In genomic region chr9:133615101-133615896, GRCh38 we compare ENCODE assay signal across 20 cellular contexts. TPM values are rescaled to one million over a fixed set of nuclear protein-coding genes. Genes with fewer than 3 reads are reported as not detected.
DNase-seq lines count a peak whose midpoint lies in the region; FAIRE-seq and TF ChIP-seq lines count a peak whose summit lies in the region.
"Had no signal": no experiment of that assay in that cellular context is flagged by ENCODE, and none has a peak within 500 bp of the region (broad histone marks: within the 10 kb centered on the region; RNA-seq: fewer than 3 reads in every experiment).

No MANE protein-coding gene starts in this region.

- H4K5ac ChIP-seq in H1 (ENCODE audit: insufficient read length, low read depth, low read length): no peak overlapping the region

- TF ChIP-seq CTCF in BE2C (IDR thresholded peaks at IDR 0.05; ENCODE audit: low read depth, low read length) (no peak), H1 (IDR thresholded peaks at IDR 0.05; ENCODE audit: control extremely low read depth in 1 of 3, insufficient read depth in 1 of 3, low read depth in 1 of 3, low read length in 3 of 3) (no peak)

- no peak overlapping the region for H4K91ac ChIP-seq in H1 (replicated peaks; ENCODE audit: insufficient read length, low read length)

- no peak overlapping the region for H2BK15ac ChIP-seq in H1 (ENCODE audit: low read length)

- no peak overlapping the region for H3K27ac ChIP-seq in H1 (ENCODE audit: low read depth, low read length)

- no peaks in the 10 kb centered on the region for H3K36me3 ChIP-seq in BE2C
- no peaks in the 10 kb centered on the region for H3K36me3 ChIP-seq in H1 (ENCODE audit: control insufficient read depth in 2 of 4, insufficient read depth in 4 of 4, low read length in 3 of 4)
- H3K36me3 ChIP-seq: HAP-1 had no signal

- no peak overlapping the region for H2BK5ac ChIP-seq in H1 (ENCODE audit: low read depth, low read length)

- H4K20me1 ChIP-seq in H1 (replicated peaks in 1 of 2; ENCODE audit: control insufficient read depth in 1 of 2, insufficient read depth in 2 of 2, low read length in 2 of 2): no peaks in the 10 kb centered on the region

- no peaks in the 10 kb centered on the region for H3K36me3 Mint-ChIP-seq in activated naive CD8-positive, alpha-beta T cell treated with anti-CD3 and anti-CD28 coated beads for 36 hours
- H3K36me3 Mint-ChIP-seq: CD8-positive, alpha-beta memory T cell had no signal

- H3K27ac Mint-ChIP-seq in activated naive CD8-positive, alpha-beta T cell treated with anti-CD3 and anti-CD28 coated beads for 36 hours: no peak overlapping the region
- H3K27ac Mint-ChIP-seq: T-helper 17 cell had no signal

- H3K4me3 ChIP-seq in BE2C (ENCODE audit: low read depth, low read length): no peak overlapping the region
- no peak overlapping the region for H3K4me3 ChIP-seq in H1 (ENCODE audit: extremely low read depth in 1 of 4, insufficient read depth in 2 of 4, low read depth in 3 of 4, low read length in 4 of 4)
- H3K4me3 ChIP-seq: HAP-1 had no signal

- no peak overlapping the region for H3K4me3 Mint-ChIP-seq in activated naive CD8-positive, alpha-beta T cell treated with anti-CD3 and anti-CD28 coated beads for 36 hours
- H3K4me3 Mint-ChIP-seq: CD8-positive, alpha-beta memory T cell had no signal

- no peak overlapping the region for H3K9ac ChIP-seq in H1 (replicated peaks in 1 of 4; ENCODE audit: extremely low read depth in 1 of 4, low read depth in 3 of 4, low read length in 3 of 4)

- H2AK5ac ChIP-seq in H1 (ENCODE audit: low read depth, low read length): no peak overlapping the region

- WGBS in H1 (ENCODE audit: extremely low coverage in 1 of 2, insufficient coverage in 1 of 2, insufficient read length in 1 of 2, insufficient replicate concordance in 2 of 2, low coverage in 1 of 2, low lambda C conversion rate in 2 of 2, missing lambda C conversion rate in 1 of 2), 2 experiments: 81% methylated on average over 25 of the region's 31 CpGs; no CpG with 5 or more reads in 1 of the 2 experiments

- peaks cover 15% of the 10 kb centered on the region for H3K27me3 Mint-ChIP-seq in activated naive CD8-positive, alpha-beta T cell treated with anti-CD3 and anti-CD28 coated beads for 36 hours

- no peak overlapping the region for H3K14ac ChIP-seq in H1 (ENCODE audit: insufficient read length)

- POLR2A ChIA-PET in H1 (lab: Charles Lee; ENCODE audit: partially characterized antibody): interaction anchor here (1.0 to 1.5 kb wide), 3 partner anchors 18 to 273 kb away, joined by 3 read pairs; no protein-coding TSS in a partner anchor

- H3K9me3 ChIP-seq in BE2C (no peaks in the 10 kb centered on the region), H1 (ENCODE audit: insufficient read depth in 2 of 2, low read depth in 1 of 2, low read length in 1 of 2) (no peaks in the 10 kb centered on the region)
- H3K9me3 ChIP-seq: HAP-1 had no signal

- no peak overlapping the region for H3K18ac ChIP-seq in H1 (ENCODE audit: extremely low read depth, low read length)

- H4K8ac ChIP-seq in H1 (ENCODE audit: extremely low read depth, insufficient read depth, low read length): peak overlapping the region; percentile 59; the same call in 1 of the 2 replicates

- H3K4ac ChIP-seq in H1 (replicated peaks; ENCODE audit: insufficient read length, low read depth, low read length): no peak overlapping the region

- no peak overlapping the region for H2AFZ ChIP-seq in H1 (ENCODE audit: low read length)

- no peaks in the 10 kb centered on the region for H3K79me2 ChIP-seq in H1 (ENCODE audit: control insufficient read depth in 1 of 2, insufficient read depth in 2 of 2, low read length in 2 of 2)

- FAIRE-seq in H1 (lab: Jason Lieb, UNC): no peak
- FAIRE-seq: G401.6, HTR-8/SVneo had no signal

- H3K9me3 Mint-ChIP-seq in activated naive CD8-positive, alpha-beta T cell treated with anti-CD3 and anti-CD28 coated beads for 36 hours: no peaks in the 10 kb centered on the region
- H3K9me3 Mint-ChIP-seq: CD8-positive, alpha-beta memory T cell had no signal

- H3K23ac ChIP-seq in H1 (ENCODE audit: insufficient read length): no peak overlapping the region

- no peaks in the 10 kb centered on the region for H3K79me1 ChIP-seq in H1 (ENCODE audit: low read depth, low read length)

- CTCF ChIA-PET in H1 (lab: Charles Lee; ENCODE audit: partially characterized antibody): interaction anchor here (0.6 to 1.9 kb wide), 7 partner anchors 10 to 101 kb away, joined by 3 to 6 read pairs (median 3); no protein-coding TSS in a partner anchor

- H3K4me2 ChIP-seq in H1 (ENCODE audit: insufficient read depth in 1 of 2, low read depth in 2 of 2, low read length in 2 of 2): no peak overlapping the region

- TF ChIP-seq RAD21 in H1 (IDR thresholded peaks at IDR 0.05 in 1 of 2, conservative IDR thresholded peaks at IDR 0.05 in 1 of 2; ENCODE audit: low read depth in 2 of 2, low read length in 2 of 2): no peak

- no peak for TF ChIP-seq EP300 in H1 (IDR thresholded peaks at IDR 0.05; ENCODE audit: borderline replicate concordance in 1 of 2, low read depth in 2 of 2, low read length in 2 of 2)

- H3K27me3 ChIP-seq in BE2C (no peaks in the 10 kb centered on the region), H1 (replicated peaks in 1 of 4; ENCODE audit: control insufficient read depth in 3 of 4, extremely low read depth in 1 of 4, insufficient read depth in 3 of 4, low read length in 3 of 4) (peaks cover 0 to 9% (median 1%) of the 10 kb centered on the region in 4 experiments; a peak in 4 of 7 replicates)

- no peak overlapping the region for H2BK20ac ChIP-seq in H1 (ENCODE audit: low read length)

- no peaks in the 10 kb centered on the region for H3K23me2 ChIP-seq in H1 (ENCODE audit: low read depth, low read length)

- no peak overlapping the region for H2BK12ac ChIP-seq in H1 (ENCODE audit: low read depth, low read length)

- TF ChIP-seq POLR2A in H1 (IDR thresholded peaks at IDR 0.05; ENCODE audit: control extremely low read depth in 1 of 2, low read depth in 2 of 2, low read length in 2 of 2): no peak

- H2BK120ac ChIP-seq in H1 (replicated peaks; ENCODE audit: low read depth, low read length): no peak overlapping the region

- H3K4me1 Mint-ChIP-seq in activated naive CD8-positive, alpha-beta T cell treated with anti-CD3 and anti-CD28 coated beads for 36 hours: peaks cover 12% of the 10 kb centered on the region

- H3K56ac ChIP-seq in H1 (replicated peaks; ENCODE audit: insufficient read length, low read depth, low read length): no peak overlapping the region

- DNase-seq in BE2C (peak; percentile 79), DMS79 treated with DMSO at 0.1 percent for 48 hours (lab: John Stamatoyannopoulos, UW) (peak; percentile 46), NCI-H2171 treated with DMSO at 0.1 percent for 48 hours (lab: John Stamatoyannopoulos, UW) (peak; percentile 85), H1 (ENCODE audit: low read depth in 1 of 2, low spot score in 2 of 2) (no peak), DMS153 treated with DMSO at 0.1 percent for 48 hours (lab: John Stamatoyannopoulos, UW; ENCODE audit: unreplicated experiment) (no peak)
- no peak for DNase-seq in activated naive CD8-positive, alpha-beta T cell treated with anti-CD3 and anti-CD28 coated beads for 36 hours
- DNase-seq in stimulated activated naive CD4-positive, alpha-beta T cell treated with Interleukin-2 at 50 U/mL for 16 hours (lab: John Stamatoyannopoulos, UW): no peak
- DNase-seq: C1 segment of cervical spinal cord; CD8-positive, alpha-beta memory T cell; IMR-90; NCI-H1436; NCI-H345; NCI-H524 treated with DMSO at 0.1 percent for 48 hours; OCI-M1; SIG-M5; T-helper 17 cell had no signal

- peaks cover 20% of the 10 kb centered on the region for H3K4me1 ChIP-seq in BE2C
- H3K4me1 ChIP-seq in H1 (replicated peaks in 1 of 4; ENCODE audit: control insufficient read depth in 3 of 4, insufficient read depth in 4 of 4, low read length in 3 of 4): no peaks in the 10 kb centered on the region
- H3K4me1 ChIP-seq: HAP-1 had no signal

TF ChIP-seq in H1, 55 proteins besides CTCF, POLR2A, EP300 and RAD21:
- TF ChIP-seq SIX5 (IDR thresholded peaks at IDR 0.05; ENCODE audit: low read depth, low read length): no peak
- no peak for TF ChIP-seq TBP (IDR thresholded peaks at IDR 0.05; ENCODE audit: low read depth, low read length)
- no peak for TF ChIP-seq SP2 (IDR thresholded peaks at IDR 0.05; ENCODE audit: low read length)
- TF ChIP-seq NRF1 (IDR thresholded peaks at IDR 0.05; ENCODE audit: low read depth, low read length): no peak

RNA-seq across cellular contexts. Expression of gene FAM163B, which starts 6.1 kb away (rescaled TPM):
- polyA plus RNA-seq in BE2C (2012; ENCODE audit: insufficient read depth, insufficient read length, low read depth): 8.5 TPM
- total RNA-seq in H1 (2021; fragmentation: NEBNext Ultra II Directional; extraction: Animal tissue kit (Norgen Biotek cat#: 25700)): 0.38 and 0.63 TPM in 2 replicates
- 1.0 and 2.6 TPM in 2 replicates for polyA plus RNA-seq in H1 (2011; rRNA removed)
- 1.5 TPM for polyA plus RNA-seq in H1 (2011; cell fraction: cytosol; rRNA removed)
- 3.8 TPM for polyA plus RNA-seq in H1 (2011; cell fraction: nucleus; rRNA removed)
- polyA plus RNA-seq in H1 (2012, experiment 1 of 2): 0.64 to 2.1 TPM (median 1.3 TPM) in 4 replicates
- 0.38 TPM for polyA plus RNA-seq in H1 (2012, experiment 2 of 2)
- polyA plus RNA-seq in H1 (2013, experiment 1 of 2): 0.59 TPM
- polyA plus RNA-seq in H1 (2013, experiment 2 of 2): 0.63 TPM
- 1.2 TPM in 2 replicates for polyA minus RNA-seq in H1 (2011; rRNA and poly(A)+ RNA removed)
- not detected for polyA minus RNA-seq in H1 (2011; cell fraction: cytosol; rRNA and poly(A)+ RNA removed)
- polyA minus RNA-seq in H1 (2011; cell fraction: nucleus; rRNA and poly(A)+ RNA removed): 1.3 TPM
- not detected for total RNA-seq in activated naive CD8-positive, alpha-beta T cell treated with anti-CD3 and anti-CD28 coated beads for 36 hours
- total RNA-seq: CD8-positive, alpha-beta memory T cell; IMR-90; M059J; T-helper 17 cell had no signal
- polyA plus RNA-seq: CD8-positive, alpha-beta memory T cell; IMR-90 had no signal

RNA-seq across cellular contexts. Expression of gene DBH, which starts 20.9 kb away (rescaled TPM):
- 42.7 TPM for polyA plus RNA-seq in BE2C (2012; ENCODE audit: insufficient read depth, insufficient read length, low read depth)
- 0.29 TPM in 1 of 2 replicates, not detected in the other for total RNA-seq in H1 (2021; fragmentation: NEBNext Ultra II Directional; extraction: Animal tissue kit (Norgen Biotek cat#: 25700))
- 0.18 and 0.24 TPM in 2 replicates for polyA plus RNA-seq in H1 (2011; rRNA removed)
- polyA plus RNA-seq in H1 (2011; cell fraction: cytosol; rRNA removed): 0.17 TPM
- polyA plus RNA-seq in H1 (2011; cell fraction: nucleus; rRNA removed): 0.76 TPM
- polyA plus RNA-seq in H1 (2012, experiment 1 of 2): 0.11 to 0.53 TPM (median 0.31 TPM) in 4 replicates
- 0.12 TPM for polyA plus RNA-seq in H1 (2012, experiment 2 of 2)
- polyA plus RNA-seq in H1 (2013, experiment 1 of 2): 0.20 TPM
- polyA plus RNA-seq in H1 (2013, experiment 2 of 2): 0.26 TPM
- polyA minus RNA-seq in H1 (2011; rRNA and poly(A)+ RNA removed): 0.10 and 0.22 TPM in 2 replicates
- not detected for polyA minus RNA-seq in H1 (2011; cell fraction: cytosol; rRNA and poly(A)+ RNA removed)
- 0.40 TPM for polyA minus RNA-seq in H1 (2011; cell fraction: nucleus; rRNA and poly(A)+ RNA removed)
- not detected for total RNA-seq in activated naive CD8-positive, alpha-beta T cell treated with anti-CD3 and anti-CD28 coated beads for 36 hours
- total RNA-seq: CD8-positive, alpha-beta memory T cell; IMR-90; M059J had no signal
- polyA plus RNA-seq: CD8-positive, alpha-beta memory T cell; IMR-90 had no signal

Comparison
In these comparisons a context has a peak if more than half of its experiments do, and no peak if none do; other contexts are left out.
1. DNase-seq: peak in BE2C (single experiment), DMS79 treated with DMSO at 0.1 percent for 48 hours (single experiment) and NCI-H2171 treated with DMSO at 0.1 percent for 48 hours (single experiment); none in H1 (0 of 2), activated naive CD8-positive, alpha-beta T cell treated with anti-CD3 and anti-CD28 coated beads for 36 hours (single experiment), DMS153 treated with DMSO at 0.1 percent for 48 hours (single experiment) and stimulated activated naive CD4-positive, alpha-beta T cell treated with Interleukin-2 at 50 U/mL for 16 hours (single experiment).